Comparison of ENCODE assay signal across 1 cellular context in the genomic region with DNA sequence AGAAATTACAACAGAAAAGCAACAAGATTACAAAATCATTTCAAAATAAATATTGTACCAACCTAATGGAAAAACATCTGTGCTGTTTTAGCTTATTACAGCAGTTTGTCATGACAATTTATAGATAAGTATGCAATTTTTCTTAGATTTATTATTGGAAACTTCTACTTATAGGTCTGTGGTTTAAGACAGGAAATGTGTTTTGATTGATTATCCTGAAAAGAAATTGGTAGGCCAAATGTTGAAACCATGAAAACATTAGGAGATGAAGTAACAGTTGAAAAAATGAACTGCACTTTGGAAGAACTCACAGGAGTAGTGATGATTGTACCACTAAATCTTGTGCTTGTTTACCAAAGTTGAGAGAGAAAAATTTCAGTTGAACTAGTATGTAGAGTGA.
TF ChIP-seq lines count a peak whose summit lies in the region.

No MANE protein-coding gene starts in this region.

TF ChIP-seq in SK-N-SH, 30 proteins besides CTCF, POLR2A, EP300 and RAD21 (continued from another document):
- TF ChIP-seq, protein P1, sequence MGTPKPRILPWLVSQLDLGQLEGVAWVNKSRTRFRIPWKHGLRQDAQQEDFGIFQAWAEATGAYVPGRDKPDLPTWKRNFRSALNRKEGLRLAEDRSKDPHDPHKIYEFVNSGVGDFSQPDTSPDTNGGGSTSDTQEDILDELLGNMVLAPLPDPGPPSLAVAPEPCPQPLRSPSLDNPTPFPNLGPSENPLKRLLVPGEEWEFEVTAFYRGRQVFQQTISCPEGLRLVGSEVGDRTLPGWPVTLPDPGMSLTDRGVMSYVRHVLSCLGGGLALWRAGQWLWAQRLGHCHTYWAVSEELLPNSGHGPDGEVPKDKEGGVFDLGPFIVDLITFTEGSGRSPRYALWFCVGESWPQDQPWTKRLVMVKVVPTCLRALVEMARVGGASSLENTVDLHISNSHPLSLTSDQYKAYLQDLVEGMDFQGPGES (IDR thresholded peaks at IDR 0.05; ENCODE audit: low read depth, low read length), result no peak
- TF ChIP-seq MEF2A (IDR thresholded peaks at IDR 0.05; ENCODE audit: borderline replicate concordance, low read depth) (no peak), TCF12 (IDR thresholded peaks at IDR 0.05) (peak; percentile 38)
TF ChIP-seq in SK-N-SH: peak in this region for 2.
